ENCODE assay signal across 18 cellular contexts in genomic region chr11:34860034-34860433, GRCh38. TPM values are rescaled to one million over a fixed set of nuclear protein-coding genes. Genes with fewer than 3 reads are reported as not detected.
DNase-seq lines count a peak whose midpoint lies in the region; ATAC-seq and TF ChIP-seq lines count a peak whose summit lies in the region.
"Had no signal": no experiment of that assay in that cellular context is flagged by ENCODE, and none has a peak within 500 bp of the region (broad histone marks: within the 10 kb centered on the region; RNA-seq: fewer than 3 reads in every experiment).

No MANE protein-coding gene starts in this region.

- no peaks in the 10 kb centered on the region for H3K36me3 ChIP-seq in WERI-Rb-1
- H3K36me3 ChIP-seq: neural progenitor cell had no signal

- H3K27ac Mint-ChIP-seq in activated CD8-positive, alpha-beta T cell treated with anti-CD3 and anti-CD28 coated beads for 36 hours = no peak overlapping the region
- H3K27ac Mint-ChIP-seq: neural progenitor cell; T-helper 1 cell treated with Interleukin-12 subunit alpha and Interleukin-12 subunit beta and Interleukin-4 antibody, amounts not matched to agents 30 μg/mL and 1 μg/mL, for 36 hours had no signal

- intact Hi-C loops in activated CD8-positive, alpha-beta T cell treated with anti-CD3 and anti-CD28 coated beads for 36 hours (cut with micrococcal nuclease) = no loop called here

- CTCF ChIA-PET in activated CD8-positive, alpha-beta T cell treated with anti-CD3 and anti-CD28 coated beads for 36 hours (lab: Charles Lee) = interaction anchor here (1.7 kb wide), 1 partner anchor 19 kb away, joined by 5 read pairs; no protein-coding TSS in a partner anchor

- H3K4me3 Mint-ChIP-seq in activated CD8-positive, alpha-beta T cell treated with anti-CD3 and anti-CD28 coated beads for 36 hours = no peak overlapping the region
- H3K4me3 Mint-ChIP-seq: CD8-positive, alpha-beta memory T cell; neural progenitor cell; T-helper 1 cell treated with Interleukin-12 subunit alpha and Interleukin-12 subunit beta and Interleukin-4 antibody, amounts not matched to agents 30 μg/mL and 1 μg/mL, for 36 hours had no signal

- no peaks in the 10 kb centered on the region for H3K4me1 Mint-ChIP-seq in activated CD8-positive, alpha-beta T cell treated with anti-CD3 and anti-CD28 coated beads for 36 hours (ENCODE audit: low read depth)
- H3K4me1 Mint-ChIP-seq: CD8-positive, alpha-beta memory T cell; neural progenitor cell had no signal

- no peak for TF ChIP-seq CTCF in WERI-Rb-1 (IDR thresholded peaks at IDR 0.05; ENCODE audit: low read depth, low read length)
- no peak for TF ChIP-seq CTCF in activated CD8-positive, alpha-beta T cell treated with anti-CD3 and anti-CD28 coated beads for 36 hours (IDR thresholded peaks at IDR 0.05)

- no peaks in the 10 kb centered on the region for H3K9me3 Mint-ChIP-seq in activated CD8-positive, alpha-beta T cell treated with anti-CD3 and anti-CD28 coated beads for 36 hours
- H3K9me3 Mint-ChIP-seq: CD8-positive, alpha-beta memory T cell; neural progenitor cell; T-helper 1 cell treated with Interleukin-12 subunit alpha and Interleukin-12 subunit beta and Interleukin-4 antibody, amounts not matched to agents 30 μg/mL and 1 μg/mL, for 36 hours had no signal

- H3K27me3 Mint-ChIP-seq in activated CD8-positive, alpha-beta T cell treated with anti-CD3 and anti-CD28 coated beads for 36 hours = no peaks in the 10 kb centered on the region

- DNase-seq in AG08396 (ENCODE audit: low spot score) (peak; percentile 23), NCI-H128 (lab: John Stamatoyannopoulos, UW; ENCODE audit: unreplicated experiment) (peak; percentile 4), WERI-Rb-1 (peak; percentile 72), left kidney (ENCODE audit: low read depth, low spot score) (peak; percentile 72)
- no peak for DNase-seq in activated CD4-positive, alpha-beta T cell treated with anti-CD3 and anti-CD28 coated beads, Interleukin-2, amount 50 U/mL, for 1 hour
- DNase-seq in activated CD8-positive, alpha-beta T cell treated with anti-CD3 and anti-CD28 coated beads for 36 hours = no peak
- DNase-seq: aorta; CD8-positive, alpha-beta memory T cell; glutamatergic neuron; islet precursor cell; Kasumi-1; NCI-H1930; SHP77 treated with DMSO at 0.1 percent for 48 hours had no signal

- no peak overlapping the region for H3K4me3 ChIP-seq in WERI-Rb-1 (ENCODE audit: low read depth, low read length)
- H3K4me3 ChIP-seq: neural progenitor cell had no signal

- no peaks in the 10 kb centered on the region for H3K27me3 ChIP-seq in WERI-Rb-1 (ENCODE audit: insufficient read depth, low read depth, severe bottlenecking)
- H3K27me3 ChIP-seq: neural progenitor cell had no signal

- H3K9me3 ChIP-seq in WERI-Rb-1 (ENCODE audit: severe bottlenecking) = no peaks in the 10 kb centered on the region

- no peaks in the 10 kb centered on the region for H3K36me3 Mint-ChIP-seq in activated CD8-positive, alpha-beta T cell treated with anti-CD3 and anti-CD28 coated beads for 36 hours (ENCODE audit: low read depth)
- H3K36me3 Mint-ChIP-seq: CD8-positive, alpha-beta memory T cell; neural progenitor cell had no signal

- ATAC-seq in HG02588 (IDR thresholded peaks at IDR 0.05; ENCODE audit: unreplicated experiment) = no peak
- ATAC-seq in GM19035 (IDR thresholded peaks at IDR 0.05; ENCODE audit: unreplicated experiment) = no peak
- no peak for ATAC-seq in activated CD8-positive, alpha-beta T cell treated with anti-CD3 and anti-CD28 coated beads for 36 hours

- POLR2A ChIA-PET in activated CD8-positive, alpha-beta T cell treated with anti-CD3 and anti-CD28 coated beads for 36 hours (lab: Charles Lee) = no interaction called here

- H3K27ac ChIP-seq in WERI-Rb-1 = peak overlapping the region; percentile 68
- H3K27ac ChIP-seq: HL-60, neural progenitor cell had no signal

RNA-seq across cellular contexts. Expression of gene APIP, which starts 56.1 kb away (rescaled TPM):
- total RNA-seq in activated CD8-positive, alpha-beta T cell treated with anti-CD3 and anti-CD28 coated beads for 36 hours = 10 to 100 TPM; 34.4 to 39.0 TPM

RNA-seq across cellular contexts. Expression of gene PDHX, which starts 56.4 kb away (rescaled TPM):
- 10 to 100 TPM; 37.1 to 37.4 TPM for total RNA-seq in activated CD8-positive, alpha-beta T cell treated with anti-CD3 and anti-CD28 coated beads for 36 hours

Comparison
In these comparisons a context has a peak if more than half of its experiments do, and no peak if none do; other contexts are left out.
1. DNase-seq: peak in AG08396 (single experiment), NCI-H128 (single experiment), WERI-Rb-1 (single experiment) and left kidney (single experiment); none in activated CD4-positive, alpha-beta T cell treated with anti-CD3 and anti-CD28 coated beads, Interleukin-2, amount 50 U/mL, for 1 hour (single experiment) and activated CD8-positive, alpha-beta T cell treated with anti-CD3 and anti-CD28 coated beads for 36 hours (single experiment).